23 cellular contexts compared by ENCODE assay signal in the genomic region with DNA sequence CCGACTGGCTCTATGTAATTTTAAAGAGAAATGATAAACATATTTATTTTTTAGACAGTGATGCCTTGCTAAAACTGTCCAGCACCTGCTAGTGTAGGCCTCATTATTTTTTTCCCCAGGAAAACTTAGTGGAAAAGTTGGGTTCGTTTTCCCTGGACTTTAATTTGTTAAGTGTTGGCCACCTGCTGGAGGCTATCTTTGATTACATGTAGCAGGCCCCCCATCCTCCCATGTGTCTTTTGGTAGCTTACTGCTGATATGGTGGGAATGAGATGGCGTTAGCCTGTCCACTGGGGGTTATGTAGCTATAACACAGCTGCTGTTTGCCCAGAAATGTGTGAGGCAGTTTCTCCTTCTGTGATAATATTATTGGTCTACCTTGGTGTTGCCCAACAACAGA.
"Had no signal": no experiment of that assay in that cellular context is flagged by ENCODE, and none has a peak within 500 bp of the region (broad histone marks: within the 10 kb centered on the region; RNA-seq: fewer than 3 reads in every experiment).

No MANE protein-coding gene starts in this region.

- DNase-seq: activated CD4-positive, alpha-beta T cell treated with anti-CD3 and anti-CD28 coated beads, Interleukin-2, amount 50 U/mL, for 1 hour; activated CD4-positive, CD25-positive, alpha-beta regulatory T cell treated with anti-CD3 and anti-CD28 coated beads, Interleukin-2, amount 50 U/mL, for 72 hours; activated CD8-positive, alpha-beta T cell treated with anti-CD3 and anti-CD28 coated beads, Interleukin-2, amount 10 ng/mL, durations not matched to agents 7 days and 5 days; activated gamma-delta T cell treated with Interleukin-2 at 50 U/mL for 16 hours; aorta; dermis blood vessel endothelial cell; effector CD8-positive, alpha-beta T cell; head of caudate nucleus; left lung; natural killer cell; spleen; stimulated activated CD4-positive, alpha-beta T cell treated with anti-CD3 and anti-CD28 coated beads, Interleukin-4, amount 100 ng/mL, for 1 hour; stimulated activated naive CD4-positive, alpha-beta T cell; testis had no signal

- H3K4me3 Mint-ChIP-seq: activated CD8-positive, alpha-beta T cell treated with anti-CD3 and anti-CD28 coated beads, Interleukin-2, amount 10 ng/mL, durations not matched to agents 7 days and 5 days; activated naive CD4-positive, alpha-beta T cell treated with anti-CD3 and anti-CD28 coated beads, Interleukin-2, amount 50 U/mL, for 24 hours; brain; mesothelial cell of epicardium; natural killer cell; T-helper 1 cell treated with Interleukin-12 subunit alpha and Interleukin-12 subunit beta and Interleukin-4 antibody, amounts not matched to agents 30 μg/mL and 1 μg/mL, for 36 hours; type B pancreatic cell had no signal

- H3K36me3 ChIP-seq: esophagus muscularis mucosa, left lung, prostate gland, spleen, vagina had no signal

- H3K27ac Mint-ChIP-seq: activated CD8-positive, alpha-beta T cell treated with anti-CD3 and anti-CD28 coated beads, Interleukin-2, amount 10 ng/mL, durations not matched to agents 7 days and 5 days; activated naive CD4-positive, alpha-beta T cell treated with anti-CD3 and anti-CD28 coated beads, Interleukin-2, amount 50 U/mL, for 24 hours; brain; mesothelial cell of epicardium; natural killer cell; T-helper 1 cell treated with Interleukin-12 subunit alpha and Interleukin-12 subunit beta and Interleukin-4 antibody, amounts not matched to agents 30 μg/mL and 1 μg/mL, for 36 hours; type B pancreatic cell had no signal

- H3K9me3 Mint-ChIP-seq: activated naive CD4-positive, alpha-beta T cell treated with anti-CD3 and anti-CD28 coated beads, Interleukin-2, amount 50 U/mL, for 24 hours; brain; mesothelial cell of epicardium; T-helper 1 cell treated with Interleukin-12 subunit alpha and Interleukin-12 subunit beta and Interleukin-4 antibody, amounts not matched to agents 30 μg/mL and 1 μg/mL, for 36 hours; type B pancreatic cell had no signal

- H3K27me3 Mint-ChIP-seq: activated naive CD4-positive, alpha-beta T cell treated with anti-CD3 and anti-CD28 coated beads, Interleukin-2, amount 50 U/mL, for 24 hours had no signal

- H3K4me3 ChIP-seq: esophagus muscularis mucosa, left lung, lung, prostate gland, spleen, testis, vagina had no signal

- H3K27ac ChIP-seq: esophagus muscularis mucosa, left lung, prostate gland, spleen, testis, vagina had no signal

- H3K9me3 ChIP-seq: esophagus muscularis mucosa, left lung, prostate gland, spleen, testis, vagina had no signal

- H3K36me3 Mint-ChIP-seq: activated naive CD4-positive, alpha-beta T cell treated with anti-CD3 and anti-CD28 coated beads, Interleukin-2, amount 50 U/mL, for 24 hours; brain; mesothelial cell of epicardium; natural killer cell; type B pancreatic cell had no signal

- H3K27me3 ChIP-seq: esophagus muscularis mucosa, spleen, testis, vagina had no signal

- H3K4me1 Mint-ChIP-seq: mesothelial cell of epicardium, natural killer cell had no signal

- ATAC-seq: activated CD8-positive, alpha-beta T cell treated with anti-CD3 and anti-CD28 coated beads, Interleukin-2, amount 10 ng/mL, durations not matched to agents 7 days and 5 days; left lung; natural killer cell had no signal

- H3K4me1 ChIP-seq: esophagus muscularis mucosa, left lung, prostate gland, spleen, testis, vagina had no signal
